ENCODE assay signal across 13 cellular contexts in genomic region chrX:48939417-48940228, GRCh38. TPM values are rescaled to one million over a fixed set of nuclear protein-coding genes. Genes with fewer than 3 reads are reported as not detected.
DNase-seq lines count a peak whose midpoint lies in the region; ATAC-seq and TF ChIP-seq lines count a peak whose summit lies in the region.
"Had no signal": no experiment of that assay in that cellular context is flagged by ENCODE, and none has a peak within 500 bp of the region (broad histone marks: within the 10 kb centered on the region; RNA-seq: fewer than 3 reads in every experiment).

No MANE protein-coding gene starts in this region.

- ATAC-seq in CD4-positive, alpha-beta T cell (ENCODE audit: poor library complexity) = peak; percentile 22
- ATAC-seq in GM23338 (no peak), lower lobe of right lung (no peak), GM19463 (IDR thresholded peaks at IDR 0.05; ENCODE audit: unreplicated experiment) (no peak)

- CTCF ChIA-PET in CD4-positive, alpha-beta T cell (lab: Charles Lee) = interaction anchor here (1.0 to 2.5 kb wide), 3 partner anchors 18 to 48 kb away, joined by 4 to 13 read pairs (median 8); no protein-coding TSS in a partner anchor
- CTCF ChIA-PET in activated CD4-positive, alpha-beta memory T cell treated with anti-CD3 and anti-CD28 coated beads for 36 hours (lab: Charles Lee) = interaction anchor here (0.8 to 1.0 kb wide), 2 partner anchors 48 to 104 kb away, joined by 3 read pairs; no protein-coding TSS in a partner anchor

- peaks cover 4% of the 10 kb centered on the region; the same call in 1 of the 2 replicates for H3K4me1 ChIP-seq in GM23338 (ENCODE audit: insufficient read depth)
- peaks cover 34% of the 10 kb centered on the region for H3K4me1 ChIP-seq in lower lobe of right lung
- H3K4me1 ChIP-seq: SJCRH30 had no signal

- no peaks in the 10 kb centered on the region for H3K27me3 ChIP-seq in CD4-positive, alpha-beta T cell (ENCODE audit: control insufficient read depth, insufficient read depth, low read length)
- no peaks in the 10 kb centered on the region for H3K27me3 ChIP-seq in GM23338 (ENCODE audit: insufficient read depth)
- H3K27me3 ChIP-seq in lower lobe of right lung (ENCODE audit: low read depth) = no peaks in the 10 kb centered on the region
- H3K27me3 ChIP-seq: MG63, SJCRH30 had no signal

- peak overlapping the region; percentile 70 for H3K4me3 Mint-ChIP-seq in CD4-positive, alpha-beta T cell
- H3K4me3 Mint-ChIP-seq in GM23338 = no peak overlapping the region
- H3K4me3 Mint-ChIP-seq in activated CD4-positive, alpha-beta memory T cell treated with anti-CD3 and anti-CD28 coated beads for 36 hours = peak overlapping the region; percentile 57
- H3K4me3 Mint-ChIP-seq: brain had no signal

- H3K27me3 Mint-ChIP-seq in CD4-positive, alpha-beta T cell = no peaks in the 10 kb centered on the region
- H3K27me3 Mint-ChIP-seq in GM23338 (ENCODE audit: insufficient read depth, low read depth, poor library complexity) = peaks cover 6% of the 10 kb centered on the region
- H3K27me3 Mint-ChIP-seq in activated CD4-positive, alpha-beta memory T cell treated with anti-CD3 and anti-CD28 coated beads for 36 hours = no peaks in the 10 kb centered on the region

- intact Hi-C loops in CD4-positive, alpha-beta T cell (cut with DNase I, micrococcal nuclease) = loop anchor here in 1 of 2 experiments (2.0 to 5.0 kb wide), 2 partner anchors 49 to 292 kb away; no protein-coding TSS in a partner anchor
- intact Hi-C loops in activated CD4-positive, alpha-beta memory T cell treated with anti-CD3 and anti-CD28 coated beads for 36 hours (cut with micrococcal nuclease) = loop anchor here (2.0 kb wide), 1 partner anchor 103 kb away; the partner anchor contains the start of gene TFE3
- intact Hi-C loops in lower lobe of right lung (cut with DNase I) = no loop called here

- peak overlapping the region; percentile 92 for H3K27ac ChIP-seq in CD4-positive, alpha-beta T cell (ENCODE audit: low read depth, low read length)
- H3K27ac ChIP-seq in GM23338 (ENCODE audit: low read depth) (no peak overlapping the region), lower lobe of right lung (peak overlapping the region; percentile 21)
- H3K27ac ChIP-seq: SJCRH30 had no signal

- H3K27ac Mint-ChIP-seq in CD4-positive, alpha-beta T cell = peak overlapping the region; percentile 98
- H3K27ac Mint-ChIP-seq in GM23338 = peak overlapping the region; percentile 91
- H3K27ac Mint-ChIP-seq in activated CD4-positive, alpha-beta memory T cell treated with anti-CD3 and anti-CD28 coated beads for 36 hours = peak overlapping the region; percentile 97

- peaks cover 58% of the 10 kb centered on the region for H3K79me2 ChIP-seq in GM23338 (replicated peaks; ENCODE audit: insufficient read depth)

- no peaks in the 10 kb centered on the region for H3K9me2 ChIP-seq in GM23338 (ENCODE audit: insufficient read depth)

- no peaks in the 10 kb centered on the region for H3F3A ChIP-seq in GM23338 (replicated peaks; ENCODE audit: low read depth)

- no peaks in the 10 kb centered on the region for H3K36me3 ChIP-seq in GM23338 (ENCODE audit: insufficient read depth)
- peaks cover 19% of the 10 kb centered on the region for H3K36me3 ChIP-seq in lower lobe of right lung
- H3K36me3 ChIP-seq: MG63, SJCRH30 had no signal

- H3K4me1 Mint-ChIP-seq in CD4-positive, alpha-beta T cell (ENCODE audit: low read depth) = peaks cover 95% of the 10 kb centered on the region
- H3K4me1 Mint-ChIP-seq in GM23338 = peaks cover 46% of the 10 kb centered on the region
- peaks cover 87% of the 10 kb centered on the region for H3K4me1 Mint-ChIP-seq in activated CD4-positive, alpha-beta memory T cell treated with anti-CD3 and anti-CD28 coated beads for 36 hours (ENCODE audit: low read depth)

- no peaks in the 10 kb centered on the region for H3K9me3 ChIP-seq in CD4-positive, alpha-beta T cell (ENCODE audit: control insufficient read depth, low read length)
- H3K9me3 ChIP-seq in lower lobe of right lung = no peaks in the 10 kb centered on the region
- H3K9me3 ChIP-seq: MG63, SJCRH30 had no signal

- H3K9me3 Mint-ChIP-seq in CD4-positive, alpha-beta T cell = no peaks in the 10 kb centered on the region
- H3K9me3 Mint-ChIP-seq in GM23338 = no peaks in the 10 kb centered on the region; the same call in 2 of the 3 replicates
- H3K9me3 Mint-ChIP-seq in activated CD4-positive, alpha-beta memory T cell treated with anti-CD3 and anti-CD28 coated beads for 36 hours = no peaks in the 10 kb centered on the region
- H3K9me3 Mint-ChIP-seq: brain had no signal

- peak in 2 of 10 experiments; percentile 17 to 38 for DNase-seq in CD4-positive, alpha-beta T cell
- DNase-seq in GM23338 (ENCODE audit: low spot score) (no peak), lower lobe of right lung (no peak), globus pallidus (ENCODE audit: low spot score) (no peak), HK-2 (ENCODE audit: unreplicated experiment) (no peak)
- DNase-seq in activated CD4-positive, alpha-beta memory T cell treated with anti-CD3 and anti-CD28 coated beads for 36 hours = no peak
- DNase-seq in stimulated activated CD4-positive, alpha-beta T cell treated with anti-CD3 and anti-CD28 coated beads, Interleukin-4, amount 100 ng/mL, for 4 hours = no peak
- DNase-seq: mesenchymal stem cell, MG63, NCI-H510A treated with DMSO at 0.1 percent for 48 hours, SJCRH30 had no signal

- H3K4me3 ChIP-seq in GM23338 (no peak overlapping the region), lower lobe of right lung (no peak overlapping the region)
- H3K4me3 ChIP-seq: MG63, SJCRH30 had no signal

- POLR2A ChIA-PET in CD4-positive, alpha-beta T cell (lab: Charles Lee) = interaction anchor here (0.8 to 9.1 kb wide), 20 partner anchors 9 to 370 kb away, joined by 3 to 335 read pairs (median 4); partner anchors contain the start of genes GRIPAP1, HDAC6, OTUD5 and PIM2
- POLR2A ChIA-PET in activated CD4-positive, alpha-beta memory T cell treated with anti-CD3 and anti-CD28 coated beads for 36 hours (lab: Charles Lee) = interaction anchor here (0.6 to 13.3 kb wide), 11 partner anchors 12 to 42 kb away, joined by 3 to 286 read pairs (median 5); partner anchors contain the start of genes PIM2, PQBP1, SLC35A2 and TIMM17B

- peaks cover 69% of the 10 kb centered on the region for H3K36me3 Mint-ChIP-seq in CD4-positive, alpha-beta T cell (ENCODE audit: low read depth)
- H3K36me3 Mint-ChIP-seq in GM23338 (ENCODE audit: low read depth) = peaks cover 49% of the 10 kb centered on the region
- H3K36me3 Mint-ChIP-seq in activated CD4-positive, alpha-beta memory T cell treated with anti-CD3 and anti-CD28 coated beads for 36 hours = peaks cover 38% of the 10 kb centered on the region

- H4K20me1 ChIP-seq in GM23338 (replicated peaks; ENCODE audit: insufficient read depth) = no peaks in the 10 kb centered on the region; the same call in 1 of the 2 replicates

- no peak overlapping the region for H2AFZ ChIP-seq in GM23338

- no peak overlapping the region for H3K4me2 ChIP-seq in GM23338

- no peak for TF ChIP-seq CTCF in CD4-positive, alpha-beta T cell (IDR thresholded peaks at IDR 0.05)
- TF ChIP-seq CTCF in GM23338 (conservative IDR thresholded peaks at IDR 0.05; ENCODE audit: low read depth in 2 of 2) (no peak), lower lobe of right lung (IDR thresholded peaks at IDR 0.05) (no peak)

RNA-seq across cellular contexts. Expression of gene OTUD5, which starts 17.8 kb away (rescaled TPM):
- total RNA-seq in CD4-positive, alpha-beta T cell = 10 to 100 TPM; 81.3 to 92.1 TPM
- 45.4 and 56.5 TPM in 2 replicates for total RNA-seq in GM23338 (2014; rRNA removed; shearing (Covaris generic))
- 23.5 and 28.7 TPM in 2 replicates for polyA plus RNA-seq in GM23338 (2016; fragmentation: Nextera tagmentation; extraction: Ambion mirVana)
- 10 to 100 TPM; 83.4 to 85.4 TPM for total RNA-seq in activated CD4-positive, alpha-beta memory T cell treated with anti-CD3 and anti-CD28 coated beads for 36 hours
- total RNA-seq in lower lobe of right lung = 45.8 TPM

RNA-seq across cellular contexts. Expression of gene PIM2, which starts 20.8 kb away (rescaled TPM):
- total RNA-seq in CD4-positive, alpha-beta T cell = 100 to 1,000 TPM; 212 to 225 TPM
- total RNA-seq in GM23338 (2014; rRNA removed; shearing (Covaris generic)) = 336 and 359 TPM in 2 replicates
- polyA plus RNA-seq in GM23338 (2016; fragmentation: Nextera tagmentation; extraction: Ambion mirVana) = 232 and 237 TPM in 2 replicates
- 100 to 1,000 TPM; 386 to 401 TPM for total RNA-seq in activated CD4-positive, alpha-beta memory T cell treated with anti-CD3 and anti-CD28 coated beads for 36 hours
- 20.6 TPM for total RNA-seq in lower lobe of right lung

RNA-seq across cellular contexts. Expression of gene SLC35A2, which starts 28.2 kb away (rescaled TPM):
- total RNA-seq in CD4-positive, alpha-beta T cell = 10 to 100 TPM; 19.1 to 21.8 TPM
- 16.4 and 17.7 TPM in 2 replicates for total RNA-seq in GM23338 (2014; rRNA removed; shearing (Covaris generic))
- polyA plus RNA-seq in GM23338 (2016; fragmentation: Nextera tagmentation; extraction: Ambion mirVana) = 13.0 and 20.6 TPM in 2 replicates
- total RNA-seq in activated CD4-positive, alpha-beta memory T cell treated with anti-CD3 and anti-CD28 coated beads for 36 hours = 10 to 100 TPM; 16.9 to 19.2 TPM
- total RNA-seq in lower lobe of right lung = 21.3 TPM

RNA-seq across cellular contexts. Expression of gene KCND1, which starts 32.0 kb away (rescaled TPM):
- total RNA-seq in CD4-positive, alpha-beta T cell = 1 to 10 TPM; 1.5 to 2.7 TPM
- 5.3 and 5.6 TPM in 2 replicates for total RNA-seq in GM23338 (2014; rRNA removed; shearing (Covaris generic))
- polyA plus RNA-seq in GM23338 (2016; fragmentation: Nextera tagmentation; extraction: Ambion mirVana) = 2.7 and 3.2 TPM in 2 replicates
- 1 to 10 TPM; 2.4 to 2.5 TPM for total RNA-seq in activated CD4-positive, alpha-beta memory T cell treated with anti-CD3 and anti-CD28 coated beads for 36 hours
- 1.8 TPM for total RNA-seq in lower lobe of right lung

RNA-seq across cellular contexts. Expression of gene PQBP1, which starts 41.9 kb away (rescaled TPM):
- total RNA-seq in CD4-positive, alpha-beta T cell = 10 to 100 TPM; 73.0 to 76.6 TPM
- total RNA-seq in GM23338 (2014; rRNA removed; shearing (Covaris generic)) = 53.2 and 63.4 TPM in 2 replicates
- polyA plus RNA-seq in GM23338 (2016; fragmentation: Nextera tagmentation; extraction: Ambion mirVana) = 121 and 130 TPM in 2 replicates
- total RNA-seq in activated CD4-positive, alpha-beta memory T cell treated with anti-CD3 and anti-CD28 coated beads for 36 hours = 10 to 100 TPM; 85.0 to 85.5 TPM
- 55.0 TPM for total RNA-seq in lower lobe of right lung
